ENCODE assay signal across 26 cellular contexts in genomic region chr2:154637426-154637825, GRCh38.
"Had no signal": no experiment of that assay in that cellular context is flagged by ENCODE, and none has a peak within 500 bp of the region (broad histone marks: within the 10 kb centered on the region; RNA-seq: fewer than 3 reads in every experiment).

No MANE protein-coding gene starts in this region.

- H3K4me3 ChIP-seq: esophagus squamous epithelium, gastroesophageal sphincter, left ventricle myocardium inferior, lower lobe of right lung, prostate gland, spleen, stomach, thoracic aorta had no signal

- H3K27me3 ChIP-seq: esophagus squamous epithelium, gastroesophageal sphincter, spleen, stomach had no signal

- H3K4me1 ChIP-seq: esophagus squamous epithelium, gastroesophageal sphincter, lower lobe of right lung, prostate gland, spleen, stomach had no signal

- H3K9me3 ChIP-seq: esophagus squamous epithelium, gastroesophageal sphincter, left ventricle myocardium inferior, lower lobe of right lung, prostate gland, spleen, stomach, thoracic aorta had no signal

- H3K9ac ChIP-seq: parathyroid adenoma had no signal

- H3K27ac ChIP-seq: esophagus squamous epithelium, gastroesophageal sphincter, left ventricle myocardium inferior, lower lobe of right lung, parathyroid adenoma, prostate gland, spleen, stomach had no signal

- H3K4me3 Mint-ChIP-seq: dendritic cell treated with granulocyte-macrophage colony-stimulating factor and Interleukin-4, amounts not matched to agents 40 ng/mL and 50 ng/mL, for 4 days; immature natural killer cell; naive B cell; nephron; stimulated activated naive B cell treated with anti-CD40 and anti-IgM and Interleukin-4, amounts not matched to agents 10 μg/mL and 1 μg/mL and 100 μg/mL, for 72 hours had no signal

- H3K4me1 Mint-ChIP-seq: immature natural killer cell; naive B cell; stimulated activated naive B cell treated with anti-CD40 and anti-IgM and Interleukin-4, amounts not matched to agents 10 μg/mL and 1 μg/mL and 100 μg/mL, for 72 hours had no signal

- H3K27me3 Mint-ChIP-seq: dendritic cell treated with granulocyte-macrophage colony-stimulating factor and Interleukin-4, amounts not matched to agents 40 ng/mL and 50 ng/mL, for 4 days; naive B cell; stimulated activated naive B cell treated with anti-CD40 and anti-IgM and Interleukin-4, amounts not matched to agents 10 μg/mL and 1 μg/mL and 100 μg/mL, for 72 hours had no signal

- H3K79me2 ChIP-seq: parathyroid adenoma had no signal

- H2AFZ ChIP-seq: parathyroid adenoma had no signal

- H3K9me3 Mint-ChIP-seq: nephron had no signal

- H3K36me3 ChIP-seq: esophagus squamous epithelium, gastroesophageal sphincter, left ventricle myocardium inferior, lower lobe of right lung, prostate gland, spleen, stomach, thoracic aorta had no signal

- H3K36me3 Mint-ChIP-seq: immature natural killer cell; naive B cell; stimulated activated naive B cell treated with anti-CD40 and anti-IgM and Interleukin-4, amounts not matched to agents 10 μg/mL and 1 μg/mL and 100 μg/mL, for 72 hours had no signal

- H3K27ac Mint-ChIP-seq: dendritic cell treated with granulocyte-macrophage colony-stimulating factor and Interleukin-4, amounts not matched to agents 40 ng/mL and 50 ng/mL, for 4 days; immature natural killer cell; naive B cell; nephron; stimulated activated naive B cell treated with anti-CD40 and anti-IgM and Interleukin-4, amounts not matched to agents 10 μg/mL and 1 μg/mL and 100 μg/mL, for 72 hours had no signal

- FAIRE-seq: colon had no signal

- DNase-seq: esophagus squamous epithelium; foreskin fibroblast; glutamatergic neuron; immature natural killer cell; kidney; left cardiac atrium; left ventricle myocardium inferior; lower lobe of right lung; mesenchymal stem cell; naive B cell; retina; spleen; stimulated activated CD4-positive, alpha-beta T cell treated with anti-CD3 and anti-CD28 coated beads, Interleukin-15, amount 100 ng/mL, for 24 hours; stimulated activated CD4-positive, alpha-beta T cell treated with anti-CD3 and anti-CD28 coated beads, Interleukin-1b, Interleukin-23, amount 100 ng/mL, for 48 hours; stimulated activated CD4-positive, alpha-beta T cell treated with anti-CD3 and anti-CD28 coated beads, Interleukin-4, amount 100 ng/mL, for 4 hours; stimulated activated naive B cell treated with anti-CD40 and anti-IgM and Interleukin-4, amounts not matched to agents 10 μg/mL and 1 μg/mL and 100 μg/mL, for 72 hours; stomach; substantia nigra; trophoblast cell had no signal
